8 cellular contexts compared by ENCODE assay signal in the genomic region with DNA sequence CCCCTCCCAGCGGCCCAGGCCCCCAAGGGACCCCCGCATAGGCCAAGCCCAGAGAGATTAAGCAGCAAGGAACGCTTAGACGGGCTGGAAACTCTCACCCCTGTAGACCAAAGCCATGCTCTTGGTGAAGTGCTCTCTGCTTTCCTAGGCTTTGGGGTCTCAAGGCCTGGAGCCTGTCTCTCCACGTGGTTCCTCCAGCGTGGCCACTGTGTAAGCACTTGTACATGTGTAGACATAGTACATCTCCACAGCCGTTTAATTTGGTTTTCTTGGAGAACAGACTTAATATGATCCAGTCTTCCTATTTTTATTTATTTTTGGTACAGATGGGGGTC.
DNase-seq lines count a peak whose midpoint lies in the region; ATAC-seq and TF ChIP-seq lines count a peak whose summit lies in the region.

No MANE protein-coding gene starts in this region.

- TF ChIP-seq CTCF in SU-DHL-6 (IDR thresholded peaks at IDR 0.05; ENCODE audit: insufficient read depth, low read length, poor library complexity, severe bottlenecking) (no peak), foreskin fibroblast (IDR thresholded peaks at IDR 0.05; ENCODE audit: low read depth, low read length) (no peak)

- CTCF ChIA-PET in activated naive CD4-positive, alpha-beta T cell treated with anti-CD3 and anti-CD28 coated beads, Interleukin-2, amount 10 ng/mL, durations not matched to agents 7 days and 5 days (lab: Charles Lee) = no interaction called here

- H3K4me1 Mint-ChIP-seq in activated naive CD4-positive, alpha-beta T cell treated with anti-CD3 and anti-CD28 coated beads, Interleukin-2, amount 10 ng/mL, durations not matched to agents 7 days and 5 days = peaks cover 54% of the 10 kb centered on the region

- no peaks in the 10 kb centered on the region for H3F3A ChIP-seq in SU-DHL-6 (ENCODE audit: insufficient read depth)

- H3K27ac ChIP-seq in SU-DHL-6 (ENCODE audit: low read depth, low read length) = peak overlapping the region; percentile 12; the same call in 1 of the 2 replicates

- peak overlapping the region; percentile 49 for H3K4me3 ChIP-seq in SU-DHL-6 (ENCODE audit: insufficient read depth, low read length, poor library complexity, severe bottlenecking)
- peak overlapping the region; percentile 56 to 61 for H3K4me3 ChIP-seq in foreskin fibroblast (ENCODE audit: low read depth in 1 of 2, low read length in 2 of 2)

- H2AFZ ChIP-seq in SU-DHL-6 (ENCODE audit: low read depth, low read length, severe bottlenecking) = no peak overlapping the region

- no peak for DNase-seq in activated naive CD4-positive, alpha-beta T cell treated with anti-CD3 and anti-CD28 coated beads, Interleukin-2, amount 10 ng/mL, durations not matched to agents 7 days and 5 days
- DNase-seq in activated naive CD4-positive, alpha-beta T cell (lab: John Stamatoyannopoulos, UW) = no peak
- DNase-seq in foreskin fibroblast (no peak), T1000 (lab: John Stamatoyannopoulos, UW) (no peak), NCI-H2081 treated with DMSO at 0.1 percent for 48 hours (lab: John Stamatoyannopoulos, UW) (no peak)
- DNase-seq in stimulated activated CD8-positive, alpha-beta memory T cell treated with anti-CD3 and anti-CD28 coated beads, Interleukin-4, amount 100 ng/mL, for 48 hours = peak; percentile 41

- peaks cover 45% of the 10 kb centered on the region for H3K36me3 Mint-ChIP-seq in activated naive CD4-positive, alpha-beta T cell treated with anti-CD3 and anti-CD28 coated beads, Interleukin-2, amount 10 ng/mL, durations not matched to agents 7 days and 5 days

- H3K79me2 ChIP-seq in SU-DHL-6 (ENCODE audit: insufficient read depth, low read length) = peaks cover 38% of the 10 kb centered on the region

- H3K9me3 ChIP-seq in SU-DHL-6 (ENCODE audit: insufficient read depth, low read length) = no peaks in the 10 kb centered on the region

- H3K9me2 ChIP-seq in SU-DHL-6 (replicated peaks; ENCODE audit: insufficient read depth, low read length) = no peaks in the 10 kb centered on the region

- no peaks in the 10 kb centered on the region for H3K27me3 ChIP-seq in SU-DHL-6 (ENCODE audit: low read length)

- H4K20me1 ChIP-seq in SU-DHL-6 (ENCODE audit: low read depth, low read length) = no peaks in the 10 kb centered on the region

- H3K9ac ChIP-seq in SU-DHL-6 (ENCODE audit: low read length) = peak overlapping the region; percentile 78

- H3K27me3 Mint-ChIP-seq in activated naive CD4-positive, alpha-beta T cell treated with anti-CD3 and anti-CD28 coated beads, Interleukin-2, amount 10 ng/mL, durations not matched to agents 7 days and 5 days = no peaks in the 10 kb centered on the region

- no peak for ATAC-seq in GM21360 (IDR thresholded peaks at IDR 0.05; ENCODE audit: unreplicated experiment)

- H3K36me3 ChIP-seq in SU-DHL-6 (ENCODE audit: low read length) = no peaks in the 10 kb centered on the region

- peaks cover 4% of the 10 kb centered on the region for H3K9me3 Mint-ChIP-seq in activated naive CD4-positive, alpha-beta T cell treated with anti-CD3 and anti-CD28 coated beads, Interleukin-2, amount 10 ng/mL, durations not matched to agents 7 days and 5 days

- peak overlapping the region; percentile 94 for H3K4me3 Mint-ChIP-seq in activated naive CD4-positive, alpha-beta T cell treated with anti-CD3 and anti-CD28 coated beads, Interleukin-2, amount 10 ng/mL, durations not matched to agents 7 days and 5 days

- peak overlapping the region; percentile 60 for H3K4me2 ChIP-seq in SU-DHL-6 (ENCODE audit: low read depth, low read length, poor library complexity, severe bottlenecking)

- H3K27ac Mint-ChIP-seq in activated naive CD4-positive, alpha-beta T cell treated with anti-CD3 and anti-CD28 coated beads, Interleukin-2, amount 10 ng/mL, durations not matched to agents 7 days and 5 days = peak overlapping the region; percentile 93
